In the genomic region with DNA sequence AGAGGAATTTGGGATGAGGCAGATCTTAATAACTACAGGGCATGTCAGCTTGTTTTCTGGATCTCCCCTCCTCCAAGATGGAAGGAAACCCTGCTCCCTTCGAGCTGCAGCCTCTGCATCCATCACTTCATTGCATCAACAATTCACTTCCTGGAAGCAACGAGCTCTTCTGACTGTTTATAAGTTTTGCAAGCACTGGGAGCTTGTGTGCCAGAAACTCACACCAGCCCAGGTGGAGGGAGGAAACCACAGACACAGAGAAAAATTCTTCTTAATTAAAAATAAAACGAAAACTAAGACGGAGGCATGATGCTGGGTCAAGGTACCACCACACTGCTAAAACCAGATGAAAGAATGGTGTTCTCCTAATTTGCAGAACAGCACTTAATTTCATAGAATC, we compare ENCODE assay signal across 8 cellular contexts. TPM values are rescaled to one million over a fixed set of nuclear protein-coding genes. Genes with fewer than 3 reads are reported as not detected.
A peak's percentile ranks its signal among the peaks of the same experiment; 100 is the strongest.
DNase-seq lines count a peak whose midpoint lies in the region; ATAC-seq, FAIRE-seq and TF ChIP-seq lines count a peak whose summit lies in the region.

No MANE protein-coding gene starts in this region.

- peak; percentile 65 for ATAC-seq in HG02759 (IDR thresholded peaks at IDR 0.05; ENCODE audit: unreplicated experiment)
- ATAC-seq in activated naive CD8-positive, alpha-beta T cell treated with anti-CD3 and anti-CD28 coated beads, Interleukin-2, amount 10 ng/mL, durations not matched to agents 7 days and 5 days (ENCODE audit: low read depth), result peak; percentile 75
- peak in 1 of 2 donors; percentile 30 for ATAC-seq in naive thymus-derived CD8-positive, alpha-beta T cell

- FAIRE-seq in GM12892 (lab: Jason Lieb, UNC) (peak; percentile 33), urothelium cell line (lab: Jason Lieb, UNC) (no peak)

- peak overlapping the region; percentile 87 for H3K27ac Mint-ChIP-seq in activated naive CD8-positive, alpha-beta T cell treated with anti-CD3 and anti-CD28 coated beads, Interleukin-2, amount 10 ng/mL, durations not matched to agents 7 days and 5 days
- peak overlapping the region in 7 of 10 donors; percentile 10 to 82 (median 40) for H3K27ac Mint-ChIP-seq in naive thymus-derived CD8-positive, alpha-beta T cell

- H3K36me3 Mint-ChIP-seq in activated naive CD8-positive, alpha-beta T cell treated with anti-CD3 and anti-CD28 coated beads, Interleukin-2, amount 10 ng/mL, durations not matched to agents 7 days and 5 days, result peaks cover 8% of the 10 kb centered on the region
- no peaks in the 10 kb centered on the region for H3K36me3 Mint-ChIP-seq in naive thymus-derived CD8-positive, alpha-beta T cell

- no peak for TF ChIP-seq POLR2A in GM12892 (IDR thresholded peaks at IDR 0.05; ENCODE audit: low read depth, low read length)

- H3K9me3 Mint-ChIP-seq in activated naive CD8-positive, alpha-beta T cell treated with anti-CD3 and anti-CD28 coated beads, Interleukin-2, amount 10 ng/mL, durations not matched to agents 7 days and 5 days, result no peaks in the 10 kb centered on the region
- no peaks in the 10 kb centered on the region for H3K9me3 Mint-ChIP-seq in naive thymus-derived CD8-positive, alpha-beta T cell

- POLR2A ChIA-PET in activated naive CD8-positive, alpha-beta T cell treated with anti-CD3 and anti-CD28 coated beads, Interleukin-2, amount 10 ng/mL, durations not matched to agents 7 days and 5 days (lab: Charles Lee), result interaction anchor here (1.3 to 2.8 kb wide), 3 partner anchors 9 to 269 kb away, joined by 3 to 10 read pairs (median 5); a partner anchor contains a TSS
- POLR2A ChIA-PET in naive thymus-derived CD8-positive, alpha-beta T cell (lab: Charles Lee), result no interaction called here

- peak overlapping the region; percentile 67 for H3K4me3 Mint-ChIP-seq in activated naive CD8-positive, alpha-beta T cell treated with anti-CD3 and anti-CD28 coated beads, Interleukin-2, amount 10 ng/mL, durations not matched to agents 7 days and 5 days
- peak overlapping the region; percentile 11 to 78 (median 64) for H3K4me3 Mint-ChIP-seq in naive thymus-derived CD8-positive, alpha-beta T cell

- peaks cover 4% of the 10 kb centered on the region for H3K27me3 Mint-ChIP-seq in activated naive CD8-positive, alpha-beta T cell treated with anti-CD3 and anti-CD28 coated beads, Interleukin-2, amount 10 ng/mL, durations not matched to agents 7 days and 5 days
- H3K27me3 Mint-ChIP-seq in naive thymus-derived CD8-positive, alpha-beta T cell, result peaks cover 0 to 14% (median 3%) of the 10 kb centered on the region in 5 donors

- no peak for DNase-seq in GM12892 (ENCODE audit: insufficient read length)
- no peak for DNase-seq in activated naive CD8-positive, alpha-beta T cell treated with anti-CD3 and anti-CD28 coated beads, Interleukin-2, amount 10 ng/mL, durations not matched to agents 7 days and 5 days
- no peak for DNase-seq in naive thymus-derived CD8-positive, alpha-beta T cell
- DNase-seq in urothelium cell line (ENCODE audit: low spot score), result no peak
- DNase-seq in cerebellum (ENCODE audit: low spot score), result no peak
- DNase-seq in effector CD8-positive, alpha-beta T cell (lab: John Stamatoyannopoulos, UW), result no peak
- DNase-seq in GM19240 (ENCODE audit: insufficient read length, low spot score), result no peak

- peaks cover 58% of the 10 kb centered on the region for H3K4me1 Mint-ChIP-seq in activated naive CD8-positive, alpha-beta T cell treated with anti-CD3 and anti-CD28 coated beads, Interleukin-2, amount 10 ng/mL, durations not matched to agents 7 days and 5 days
- H3K4me1 Mint-ChIP-seq in naive thymus-derived CD8-positive, alpha-beta T cell, result peaks cover 19 to 72% (median 36%) of the 10 kb centered on the region in 4 donors

RNA-seq across cellular contexts. Expression of a gene that starts 10.6 kb away (rescaled TPM):
- 7.9 TPM for polyA plus RNA-seq in GM12892 (2012; ENCODE audit: missing spikeins)
- 10 to 100 TPM; 17.9 to 27.0 TPM for total RNA-seq in activated naive CD8-positive, alpha-beta T cell treated with anti-CD3 and anti-CD28 coated beads, Interleukin-2, amount 10 ng/mL, durations not matched to agents 7 days and 5 days
- total RNA-seq in naive thymus-derived CD8-positive, alpha-beta T cell, result 10 to 100 TPM; 11.1 to 11.7 TPM
- polyA plus RNA-seq in naive thymus-derived CD8-positive, alpha-beta T cell, result 10 to 100 TPM in 1 of 3 donors, 1 to 10 TPM in 2; 4.9 to 13.0 (median 6.6) TPM
- 87.7 TPM for total RNA-seq in cerebellum
